In genomic region chr18:76467371-76468190, GRCh38 we compare ENCODE assay signal across 9 cellular contexts. TPM values are rescaled to one million over a fixed set of nuclear protein-coding genes. Genes with fewer than 3 reads are reported as not detected.
DNase-seq lines count a peak whose midpoint lies in the region; ATAC-seq and TF ChIP-seq lines count a peak whose summit lies in the region.
"Had no signal": no experiment of that assay in that cellular context is flagged by ENCODE, and none has a peak within 500 bp of the region (broad histone marks: within the 10 kb centered on the region; RNA-seq: fewer than 3 reads in every experiment).

No MANE protein-coding gene starts in this region.

- WGBS in thyroid gland, 2 donors = 43 to 54% methylated on average over 16 to 18 of the region's 19 CpGs

- peaks cover 17% of the 10 kb centered on the region for H3K4me1 Mint-ChIP-seq in progenitor cell of endocrine pancreas (ENCODE audit: low read depth)

- peak overlapping the region; percentile 41 for H3K27ac Mint-ChIP-seq in progenitor cell of endocrine pancreas

- intact Hi-C loops in dorsolateral prefrontal cortex (cut with DNase I) = no loop called here
- intact Hi-C loops in thyroid gland (cut with DNase I) = no loop called here

- H3K36me3 Mint-ChIP-seq in progenitor cell of endocrine pancreas (ENCODE audit: insufficient read depth) = peaks cover 21% of the 10 kb centered on the region

- H3K4me1 ChIP-seq in thyroid gland = peaks cover 0 to 8% of the 10 kb centered on the region in 2 donors

- no peaks in the 10 kb centered on the region for H3K36me3 ChIP-seq in thyroid gland

- H3K27me3 ChIP-seq in dorsolateral prefrontal cortex (peaks cover 0 to 30% (median 0%) of the 10 kb centered on the region in 45 donors), thyroid gland (no peaks in the 10 kb centered on the region)

- peak overlapping the region; percentile 18; the same call in 1 of the 2 replicates for H3K4me3 ChIP-seq in GM08714 (ENCODE audit: low read length)
- H3K4me3 ChIP-seq in dorsolateral prefrontal cortex = peak overlapping the region in 2 of 59 donors; percentile 9 to 20
- H3K4me3 ChIP-seq in thyroid gland (replicated peaks in 1 of 3) = no peak overlapping the region

- no peaks in the 10 kb centered on the region for H3K27me3 Mint-ChIP-seq in progenitor cell of endocrine pancreas

- no peak overlapping the region for H3K4me3 Mint-ChIP-seq in progenitor cell of endocrine pancreas (ENCODE audit: low read depth)

- no peaks in the 10 kb centered on the region for H3K9me3 ChIP-seq in thyroid gland

- DNase-seq in NOMO-1 treated with DMSO at 0.1 percent for 48 hours (lab: John Stamatoyannopoulos, UW; ENCODE audit: unreplicated experiment) (peak; percentile 84), fibroblast of gingiva (ENCODE audit: low read depth) (peak; percentile 36), progenitor cell of endocrine pancreas (ENCODE audit: low spot score, unreplicated experiment) (no peak), NCI-H1694 (lab: John Stamatoyannopoulos, UW) (no peak), dorsolateral prefrontal cortex (no peak), thyroid gland (no peak)
- DNase-seq: NCI-H226 had no signal

- ATAC-seq in GM18870 (IDR thresholded peaks at IDR 0.05; ENCODE audit: unreplicated experiment) = no peak

- H3K9me3 Mint-ChIP-seq in progenitor cell of endocrine pancreas (ENCODE audit: low read depth) = no peaks in the 10 kb centered on the region

- TF ChIP-seq CTCF in progenitor cell of endocrine pancreas (IDR thresholded peaks at IDR 0.05; ENCODE audit: unreplicated experiment) (no peak), dorsolateral prefrontal cortex (IDR thresholded peaks at IDR 0.05 in 54 of 56, conservative IDR thresholded peaks at IDR 0.05 in 2 of 56; ENCODE audit: low read depth in 1 of 56, partially characterized antibody in 56 of 56) (no peak), thyroid gland (IDR thresholded peaks at IDR 0.05) (no peak)

- no peak for TF ChIP-seq POLR2A in thyroid gland (IDR thresholded peaks at IDR 0.05)

- no peak overlapping the region for H3K27ac ChIP-seq in dorsolateral prefrontal cortex
- H3K27ac ChIP-seq in thyroid gland = no peak overlapping the region

RNA-seq across cellular contexts. Expression of gene ZNF516, which starts 27.5 kb away (rescaled TPM):
- total RNA-seq in progenitor cell of endocrine pancreas (106 and 108 TPM in 2 replicates), dorsolateral prefrontal cortex (10 to 100 TPM; 11.2 to 62.4 (median 28.3) TPM), thyroid gland (10 to 100 TPM; 25.4 to 44.8 (median 28.6) TPM)

Comparison
In these comparisons a context has a peak if more than half of its experiments do, and no peak if none do; other contexts are left out.
1. DNase-seq: peak in NOMO-1 treated with DMSO at 0.1 percent for 48 hours (single experiment) and fibroblast of gingiva (single experiment); none in progenitor cell of endocrine pancreas (single experiment), NCI-H1694 (single experiment), dorsolateral prefrontal cortex (0 of 10) and thyroid gland (0 of 2).